ENCODE assay signal across 15 cellular contexts in genomic region chr5:68359699-68360098, GRCh38.
DNase-seq lines count a peak whose midpoint lies in the region; ATAC-seq, FAIRE-seq and TF ChIP-seq lines count a peak whose summit lies in the region.
"Had no signal": no experiment of that assay in that cellular context is flagged by ENCODE, and none has a peak within 500 bp of the region (broad histone marks: within the 10 kb centered on the region; RNA-seq: fewer than 3 reads in every experiment).

No MANE protein-coding gene starts in this region.

- in situ Hi-C loops in K562 (cut with MboI) = no loop called here

- no peak for FAIRE-seq in K562 (lab: Jason Lieb, UNC)
- FAIRE-seq: D721Med had no signal

- H4K20me1 ChIP-seq in BLaER1 treated with 17β-estradiol and CSF1 and Interleukin-3, amounts not matched to agents 10 nM and 100 nM = no peaks in the 10 kb centered on the region
- H4K20me1 ChIP-seq in K562 (replicated peaks; ENCODE audit: control insufficient read depth, insufficient read depth, low read length) (no peaks in the 10 kb centered on the region), neural progenitor cell (ENCODE audit: low read depth) (no peaks in the 10 kb centered on the region), smooth muscle cell (ENCODE audit: low read depth) (no peaks in the 10 kb centered on the region)

- no TSS peak for BruUV-seq in K562 (replicated peaks; lab: Mats Ljungman, UMichigan)

- no peak for TF ChIP-seq POLR2A in K562 (conservative IDR thresholded peaks at IDR 0.05)

- POLR2A ChIA-PET in K562 (lab: Yijun Ruan, JAX) = interaction anchor here (1.0 to 1.6 kb wide), 3 partner anchors 11 to 29 kb away, joined by 4 to 8 read pairs (median 6); no protein-coding TSS in a partner anchor

- no peak for TF ChIP-seq CTCF in K562 (IDR thresholded peaks at IDR 0.05 in 2 of 3, conservative IDR thresholded peaks at IDR 0.05 in 1 of 3; ENCODE audit: insufficient read depth in 2 of 3, low read depth in 1 of 3, low read length in 3 of 3)
- TF ChIP-seq CTCF in neural progenitor cell (IDR thresholded peaks at IDR 0.05) = no peak
- no peak for TF ChIP-seq CTCF in smooth muscle cell (IDR thresholded peaks at IDR 0.05; ENCODE audit: borderline replicate concordance, insufficient read depth, poor library complexity, severe bottlenecking)
- no peak for TF ChIP-seq CTCF in CD14-positive monocyte (IDR thresholded peaks at IDR 0.05)
- no peak for TF ChIP-seq CTCF in left lung (IDR thresholded peaks at IDR 0.05)

- CTCF ChIA-PET in K562 (lab: Yijun Ruan, JAX; ENCODE audit: low intra/inter-chr PET ratio) = no interaction called here

- DNase-seq in K562 (ENCODE audit: extremely low read depth in 1 of 4, low spot score in 3 of 4) (no peak), neural progenitor cell (ENCODE audit: low spot score) (no peak), smooth muscle cell (lab: John Stamatoyannopoulos, UW; ENCODE audit: unreplicated experiment) (no peak), CD14-positive monocyte (ENCODE audit: low spot score) (no peak), left lung (no peak)
- DNase-seq: 8988T; C1 segment of cervical spinal cord; Caco-2; CD4-positive, alpha-beta T cell; DMS79; GDM1 had no signal

- H3K9me3 ChIP-seq in BLaER1 treated with 17β-estradiol and CSF1 and Interleukin-3, amounts not matched to agents 10 nM and 100 nM (replicated peaks in 1 of 11) = peaks cover 0 to 10% (median 5%) of the 10 kb centered on the region in 11 experiments; a peak in 12 of 22 replicates
- H3K9me3 ChIP-seq in K562 (replicated peaks; ENCODE audit: control insufficient read depth, insufficient read depth, low read depth, low read length) (no peaks in the 10 kb centered on the region), neural progenitor cell (ENCODE audit: low read depth) (no peaks in the 10 kb centered on the region), smooth muscle cell (replicated peaks; ENCODE audit: low read depth) (no peaks in the 10 kb centered on the region), left lung (peaks cover 0 to 5% of the 10 kb centered on the region in 2 donors)
- H3K9me3 ChIP-seq: Caco-2, HAP-1 had no signal

- no peaks in the 10 kb centered on the region for H3K9me1 ChIP-seq in K562 (ENCODE audit: control insufficient read depth, insufficient read depth, low read length)

- peaks cover 6 to 12% (median 7%) of the 10 kb centered on the region in 10 experiments; a peak in 17 of 20 replicates for H3K4me1 ChIP-seq in BLaER1 treated with 17β-estradiol and CSF1 and Interleukin-3, amounts not matched to agents 10 nM and 100 nM
- H3K4me1 ChIP-seq in K562 (replicated peaks in 1 of 2; ENCODE audit: control insufficient read depth in 2 of 2, insufficient read depth in 2 of 2, low read length in 2 of 2) (peaks cover 0 to under 1% of the 10 kb centered on the region in 2 experiments; a peak in 1 of 5 replicates), neural progenitor cell (peaks cover 20% of the 10 kb centered on the region), smooth muscle cell (ENCODE audit: low read depth) (peaks cover 8% of the 10 kb centered on the region), left lung (no peaks in the 10 kb centered on the region)
- H3K4me1 ChIP-seq: Caco-2, HAP-1 had no signal

- H3K4me2 ChIP-seq in BLaER1 treated with 17β-estradiol and CSF1 and Interleukin-3, amounts not matched to agents 10 nM and 100 nM = peak overlapping the region in 10 of 11 experiments; percentile 9 to 69 (median 34); a peak in 16 of 22 replicates
- H3K4me2 ChIP-seq in K562 (ENCODE audit: insufficient read depth, low read length) (no peak overlapping the region), neural progenitor cell (no peak overlapping the region), smooth muscle cell (no peak overlapping the region)

- H3K4me3 ChIP-seq in BLaER1 treated with 17β-estradiol and CSF1 and Interleukin-3, amounts not matched to agents 10 nM and 100 nM = no peak overlapping the region
- H3K4me3 ChIP-seq in K562 (no peak overlapping the region), neural progenitor cell (no peak overlapping the region), smooth muscle cell (no peak overlapping the region), left lung (no peak overlapping the region)
- H3K4me3 ChIP-seq: HAP-1 had no signal

- H3K27ac Mint-ChIP-seq in neural progenitor cell (no peak overlapping the region), CD14-positive monocyte (no peak overlapping the region)
- H3K27ac Mint-ChIP-seq: CD4-positive, alpha-beta T cell had no signal

- intact Hi-C loops in K562 (cut with micrococcal nuclease) = no loop called here
- intact Hi-C loops in CD14-positive monocyte (cut with micrococcal nuclease) = no loop called here
- intact Hi-C loops in left lung (cut with DNase I) = no loop called here

- H3F3A ChIP-seq in neural progenitor cell (ENCODE audit: low read depth) = peaks cover 16% of the 10 kb centered on the region
- H3F3A ChIP-seq in smooth muscle cell (ENCODE audit: low read depth) = peaks cover under 1% of the 10 kb centered on the region

- H3K27ac ChIP-seq in BLaER1 treated with 17β-estradiol and CSF1 and Interleukin-3, amounts not matched to agents 10 nM and 100 nM = no peak overlapping the region
- H3K27ac ChIP-seq in K562 (ENCODE audit: extremely low read depth, low read depth, low read length) (no peak overlapping the region), neural progenitor cell (no peak overlapping the region), smooth muscle cell (ENCODE audit: low read depth) (no peak overlapping the region), left lung (no peak overlapping the region)

- no peaks in the 10 kb centered on the region for H3K27me3 Mint-ChIP-seq in neural progenitor cell (ENCODE audit: insufficient read depth, low read depth)
- peaks cover 0 to 2% (median 0%) of the 10 kb centered on the region in 3 donors for H3K27me3 Mint-ChIP-seq in CD14-positive monocyte (ENCODE audit: low read depth in 3 of 3)
- H3K27me3 Mint-ChIP-seq: CD4-positive, alpha-beta T cell had no signal

- no peak overlapping the region for H3K4me3 Mint-ChIP-seq in neural progenitor cell
- H3K4me3 Mint-ChIP-seq in CD14-positive monocyte = no peak overlapping the region
- H3K4me3 Mint-ChIP-seq: CD4-positive, alpha-beta T cell had no signal

- H3K9me3 Mint-ChIP-seq in neural progenitor cell (peaks cover 4% of the 10 kb centered on the region), CD14-positive monocyte (no peaks in the 10 kb centered on the region)
- H3K9me3 Mint-ChIP-seq: CD4-positive, alpha-beta T cell had no signal

- H3K36me3 ChIP-seq in BLaER1 treated with 17β-estradiol and CSF1 and Interleukin-3, amounts not matched to agents 10 nM and 100 nM = no peaks in the 10 kb centered on the region
- H3K36me3 ChIP-seq in K562 (ENCODE audit: control insufficient read depth, insufficient read depth, low read length) = no peaks in the 10 kb centered on the region
- H3K36me3 ChIP-seq in neural progenitor cell = no peaks in the 10 kb centered on the region
- no peaks in the 10 kb centered on the region for H3K36me3 ChIP-seq in smooth muscle cell (ENCODE audit: low read depth)
- H3K36me3 ChIP-seq in left lung = no peaks in the 10 kb centered on the region
- H3K36me3 ChIP-seq: HAP-1 had no signal

- ATAC-seq in K562 = no peak
- ATAC-seq in GM21367 (IDR thresholded peaks at IDR 0.05; ENCODE audit: unreplicated experiment) = no peak
- no peak for ATAC-seq in left lung

- H2AFZ ChIP-seq in K562 (ENCODE audit: low read depth, low read length) = peak overlapping the region; percentile 30
- peak overlapping the region; percentile 78 for H2AFZ ChIP-seq in neural progenitor cell (replicated peaks)
- peak overlapping the region; percentile 94 for H2AFZ ChIP-seq in smooth muscle cell (ENCODE audit: low read depth)

- H3K79me2 ChIP-seq in K562 (ENCODE audit: control insufficient read depth, insufficient read depth, low read length) (no peaks in the 10 kb centered on the region), neural progenitor cell (ENCODE audit: low read depth) (no peaks in the 10 kb centered on the region), smooth muscle cell (ENCODE audit: low read depth) (no peaks in the 10 kb centered on the region)

- H3K27me3 ChIP-seq in BLaER1 treated with 17β-estradiol and CSF1 and Interleukin-3, amounts not matched to agents 10 nM and 100 nM = no peaks in the 10 kb centered on the region
- H3K27me3 ChIP-seq in K562 (ENCODE audit: control insufficient read depth in 2 of 2, insufficient read depth in 2 of 2, low read length in 2 of 2) (no peaks in the 10 kb centered on the region), neural progenitor cell (no peaks in the 10 kb centered on the region), smooth muscle cell (ENCODE audit: low read depth) (no peaks in the 10 kb centered on the region), left lung (no peaks in the 10 kb centered on the region)

- peaks cover 8% of the 10 kb centered on the region for H3K4me1 Mint-ChIP-seq in neural progenitor cell
- H3K4me1 Mint-ChIP-seq in CD14-positive monocyte = peaks cover 3% of the 10 kb centered on the region

- H3K9ac ChIP-seq in BLaER1 treated with 17β-estradiol and CSF1 and Interleukin-3, amounts not matched to agents 10 nM and 100 nM = no peak overlapping the region
- H3K9ac ChIP-seq in K562 (ENCODE audit: insufficient read depth in 1 of 2, low read depth in 2 of 2, low read length in 2 of 2) (no peak overlapping the region), neural progenitor cell (no peak overlapping the region), smooth muscle cell (ENCODE audit: low read depth) (no peak overlapping the region)

- 54% methylated on average over 2 of the region's 2 CpGs for WGBS in K562 (ENCODE audit: insufficient coverage, low coverage, missing lambda C conversion rate)
- 95% methylated on average over 2 of the region's 2 CpGs for WGBS in smooth muscle cell (ENCODE audit: low lambda C conversion rate)

- H3K36me3 Mint-ChIP-seq in neural progenitor cell (no peaks in the 10 kb centered on the region), CD14-positive monocyte (no peaks in the 10 kb centered on the region)

- no peak for TF ChIP-seq EP300 in K562 (IDR thresholded peaks at IDR 0.05; ENCODE audit: low read length)

- no peak for TF ChIP-seq RAD21 in K562 (CRISPR knock-in tag; conservative IDR thresholded peaks at IDR 0.05 in 1 of 2, IDR thresholded peaks at IDR 0.05 in 1 of 2)

TF ChIP-seq in K562, 482 proteins besides CTCF, POLR2A, EP300 and RAD21 (continues in another document):
- TF ChIP-seq ZNF121 (CRISPR knock-in tag; conservative IDR thresholded peaks at IDR 0.05) = no peak
- no peak for TF ChIP-seq GABPB1 (CRISPR knock-in tag; IDR thresholded peaks at IDR 0.05)
- no peak for TF ChIP-seq ZNF274 (IDR thresholded peaks at IDR 0.05; ENCODE audit: borderline replicate concordance, low read depth, low read length)
- no peak for TF ChIP-seq ZNF384 (IDR thresholded peaks at IDR 0.05; ENCODE audit: low read depth, low read length)
- no peak for TF ChIP-seq FOXK2 (conservative IDR thresholded peaks at IDR 0.05 in 1 of 2, IDR thresholded peaks at IDR 0.05 in 1 of 2; ENCODE audit: low read depth in 2 of 2)
- no peak for TF ChIP-seq SMARCB1 (IDR thresholded peaks at IDR 0.05; ENCODE audit: insufficient read length, low read depth)
- TF ChIP-seq SIN3B (IDR thresholded peaks at IDR 0.05; ENCODE audit: low read depth) = no peak
- TF ChIP-seq SNIP1 (IDR thresholded peaks at IDR 0.05; ENCODE audit: low read depth) = no peak

Comparison
In these comparisons a context has a peak if more than half of its experiments do, and no peak if none do; other contexts are left out.
1. H3K4me2 ChIP-seq: peak in BLaER1 treated with 17β-estradiol and CSF1 and Interleukin-3, amounts not matched to agents 10 nM and 100 nM (10 of 11); none in K562 (single experiment), neural progenitor cell (single experiment) and smooth muscle cell (single experiment).
2. H2AFZ ChIP-seq: peak in every context shown above with its lines; median percentile 94 in smooth muscle cell; 78 in neural progenitor cell; 30 in K562.